In genomic region chr11:62421996-62422395, GRCh38 we compare ENCODE assay signal across 1 cellular context.
TF ChIP-seq lines count a peak whose summit lies in the region.

No MANE protein-coding gene starts in this region.

TF ChIP-seq in IMR-90, 13 proteins besides CTCF, POLR2A, EP300 and RAD21 (continued from another document):
- TF ChIP-seq, protein P1, sequence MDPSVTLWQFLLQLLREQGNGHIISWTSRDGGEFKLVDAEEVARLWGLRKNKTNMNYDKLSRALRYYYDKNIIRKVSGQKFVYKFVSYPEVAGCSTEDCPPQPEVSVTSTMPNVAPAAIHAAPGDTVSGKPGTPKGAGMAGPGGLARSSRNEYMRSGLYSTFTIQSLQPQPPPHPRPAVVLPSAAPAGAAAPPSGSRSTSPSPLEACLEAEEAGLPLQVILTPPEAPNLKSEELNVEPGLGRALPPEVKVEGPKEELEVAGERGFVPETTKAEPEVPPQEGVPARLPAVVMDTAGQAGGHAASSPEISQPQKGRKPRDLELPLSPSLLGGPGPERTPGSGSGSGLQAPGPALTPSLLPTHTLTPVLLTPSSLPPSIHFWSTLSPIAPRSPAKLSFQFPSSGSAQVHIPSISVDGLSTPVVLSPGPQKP (IDR thresholded peaks at IDR 0.05; ENCODE audit: borderline replicate concordance, low read depth, low read length): no peak
- TF ChIP-seq MAZ (IDR thresholded peaks at IDR 0.05; ENCODE audit: borderline replicate concordance, low read depth, low read length): no peak
